8 cellular contexts compared by ENCODE assay signal in genomic region chr1:220879090-220879508, GRCh38. TPM values are rescaled to one million over a fixed set of nuclear protein-coding genes. Genes with fewer than 3 reads are reported as not detected.
DNase-seq lines count a peak whose midpoint lies in the region; ATAC-seq and TF ChIP-seq lines count a peak whose summit lies in the region.

A gene with protein sequence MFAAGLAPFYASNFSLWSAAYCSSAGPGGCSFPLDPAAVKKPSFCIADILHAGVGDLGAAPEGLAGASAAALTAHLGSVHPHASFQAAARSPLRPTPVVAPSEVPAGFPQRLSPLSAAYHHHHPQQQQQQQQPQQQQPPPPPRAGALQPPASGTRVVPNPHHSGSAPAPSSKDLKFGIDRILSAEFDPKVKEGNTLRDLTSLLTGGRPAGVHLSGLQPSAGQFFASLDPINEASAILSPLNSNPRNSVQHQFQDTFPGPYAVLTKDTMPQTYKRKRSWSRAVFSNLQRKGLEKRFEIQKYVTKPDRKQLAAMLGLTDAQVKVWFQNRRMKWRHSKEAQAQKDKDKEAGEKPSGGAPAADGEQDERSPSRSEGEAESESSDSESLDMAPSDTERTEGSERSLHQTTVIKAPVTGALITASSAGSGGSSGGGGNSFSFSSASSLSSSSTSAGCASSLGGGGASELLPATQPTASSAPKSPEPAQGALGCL (plus strand): TSS chr1:220879443. CDS start chr1:220879858, 415 bp downstream.

- no peaks in the 10 kb centered on the region for H3K9me2 ChIP-seq in PC-9 (ENCODE audit: insufficient read depth)

- CTCF ChIA-PET in PC-9 (lab: Charles Lee) = interaction anchor here (0.6 to 0.7 kb wide), 3 partner anchors 157 to 1369 kb away, joined by 3 to 13 read pairs (median 5); no protein-coding TSS in a partner anchor

- TF ChIP-seq CTCF in PC-9 (conservative IDR thresholded peaks at IDR 0.05) = no peak
- TF ChIP-seq CTCF in brain (conservative IDR thresholded peaks at IDR 0.05) = no peak
- TF ChIP-seq CTCF in psoas muscle (IDR thresholded peaks at IDR 0.05) = no peak

- H3K9me3 ChIP-seq in BLaER1 = peaks cover 1% of the 10 kb centered on the region; the same call in 1 of the 2 replicates
- no peaks in the 10 kb centered on the region for H3K9me3 ChIP-seq in PC-9 (ENCODE audit: insufficient read depth, low read depth)
- H3K9me3 ChIP-seq in psoas muscle = no peaks in the 10 kb centered on the region

- H3K27me3 ChIP-seq in BLaER1 (peaks cover 80% of the 10 kb centered on the region), PC-9 (ENCODE audit: insufficient read depth, low read depth) (no peaks in the 10 kb centered on the region), psoas muscle (ENCODE audit: insufficient read depth in 3 of 3, low read length in 2 of 3) (no peaks in the 10 kb centered on the region)

- H3K36me3 Mint-ChIP-seq in brain = no peaks in the 10 kb centered on the region

- peak within 1 kb of the TSS in 1 of 5 experiments; percentile 56 for H3K27ac Mint-ChIP-seq in brain

- H3F3A ChIP-seq in PC-9 (ENCODE audit: insufficient read depth, low read depth) = no peaks in the 10 kb centered on the region

- POLR2A ChIA-PET in PC-9 (lab: Charles Lee; ENCODE audit: unreplicated experiment) = no interaction called here

- H4K20me1 ChIP-seq in BLaER1 = 0 out of 2 replicates have a peak, but pooled peaks cover 11% of the 10 kb centered on the region
- H4K20me1 ChIP-seq in PC-9 (ENCODE audit: insufficient read depth) = 0 out of 2 replicates have a peak, but pooled peaks cover 3% of the 10 kb centered on the region

- peaks cover 100% of the 10 kb centered on the region for H3K27me3 Mint-ChIP-seq in brain

- DNase-seq in PC-9 (peak; percentile 51 to 58), hypothalamus (lab: John Stamatoyannopoulos, UW) (peak in 35 of 51 donors; percentile 15 to 70 (median 49)), psoas muscle (peak; percentile 91 to 95), SHP77 treated with DMSO at 0.1 percent for 48 hours (lab: John Stamatoyannopoulos, UW) (no peak)

- intact Hi-C loops in PC-9 (cut with micrococcal nuclease; ENCODE audit: unreplicated experiment) = loop anchor here (1.0 to 10.0 kb wide), 2 partner anchors 324 to 666 kb away; no protein-coding TSS in a partner anchor
- intact Hi-C loops in psoas muscle (cut with DNase I) = loop anchor here (2.0 to 10.0 kb wide), 2 partner anchors 154 to 1576 kb away; no protein-coding TSS in a partner anchor

- H3K9ac ChIP-seq in BLaER1 = peak within 1 kb of the TSS; percentile 92

- peaks cover 0 to 6% (median 0%) of the 10 kb centered on the region in 5 experiments for H3K9me3 Mint-ChIP-seq in brain

- no TSS peak for BruUV-seq in PC-9 (replicated peaks; lab: Mats Ljungman, UMichigan)

- H3K27ac ChIP-seq in BLaER1 (peak within 1 kb of the TSS; percentile 93), PC-9 (no peak within 1 kb of the TSS), psoas muscle (peak within 1 kb of the TSS; percentile 90)

- peak within 1 kb of the TSS; percentile 76 to 86 (median 83) for H3K4me3 Mint-ChIP-seq in brain

- no peaks in the 10 kb centered on the region for H3K79me2 ChIP-seq in PC-9 (ENCODE audit: low read depth)

- H3K4me1 ChIP-seq in BLaER1 = peaks cover 73% of the 10 kb centered on the region
- H3K4me1 ChIP-seq in PC-9 (replicated peaks; ENCODE audit: insufficient read depth) = peaks cover 6% of the 10 kb centered on the region
- peaks cover 13% of the 10 kb centered on the region for H3K4me1 ChIP-seq in psoas muscle

- ATAC-seq in GM18867 (IDR thresholded peaks at IDR 0.05; ENCODE audit: unreplicated experiment) = peak; percentile 83
- ATAC-seq in HG03103 (IDR thresholded peaks at IDR 0.05; ENCODE audit: low read depth, unreplicated experiment) = peak; percentile 44
- ATAC-seq in psoas muscle = peak; percentile 92 to 95 (median 94)

- H2AFZ ChIP-seq in PC-9 = peak within 1 kb of the TSS; percentile 93

- peaks cover 60% of the 10 kb centered on the region for H3K4me1 Mint-ChIP-seq in brain

- H3K36me3 ChIP-seq in BLaER1 (peaks cover 15% of the 10 kb centered on the region), PC-9 (ENCODE audit: low read depth) (no peaks in the 10 kb centered on the region), psoas muscle (ENCODE audit: insufficient read depth in 1 of 2, low read depth in 1 of 2) (peaks cover 3 to 28% of the 10 kb centered on the region in 2 donors)

- WGBS in psoas muscle, 3 donors = 0 to 1% (median 0%) methylated on average over 24 of the region's 24 CpGs

- peak within 1 kb of the TSS; percentile 79 for H3K4me2 ChIP-seq in BLaER1
- peak within 1 kb of the TSS; percentile 88 for H3K4me2 ChIP-seq in PC-9

- H3K4me3 ChIP-seq in BLaER1 (peak within 1 kb of the TSS; percentile 83), PC-9 (peak within 1 kb of the TSS; percentile 93), psoas muscle (peak within 1 kb of the TSS; percentile 100)

RNA-seq across cellular contexts. Expression of the gene that starts here (rescaled TPM):
- total RNA-seq in PC-9 (2021) = 1.1 and 1.8 TPM in 2 replicates
- 1.8 TPM for polyA plus RNA-seq in brain (ENCODE audit: insufficient read depth, low read depth, low replicate concordance)
- total RNA-seq in psoas muscle = 10 to 100 TPM in 1 of 4 donors, 1 to 10 TPM in 3; 4.1 to 11.6 (median 7.3) TPM
- 1 to 10 TPM; 3.2 to 4.3 (median 4.1) TPM for polyA plus RNA-seq in psoas muscle

Comparison
In these comparisons a context has a peak if more than half of its experiments do, and no peak if none do; other contexts are left out.
1. ATAC-seq: peak in every context shown above with its lines; median percentile 94 in psoas muscle; 83 in GM18867; 44 in HG03103.